13 cellular contexts compared by ENCODE assay signal in genomic region chr21:41928621-41929220, GRCh38. TPM values are rescaled to one million over a fixed set of nuclear protein-coding genes. Genes with fewer than 3 reads are reported as not detected.
DNase-seq lines count a peak whose midpoint lies in the region; ATAC-seq and TF ChIP-seq lines count a peak whose summit lies in the region.
"Had no signal": no experiment of that assay in that cellular context is flagged by ENCODE, and none has a peak within 500 bp of the region (broad histone marks: within the 10 kb centered on the region; RNA-seq: fewer than 3 reads in every experiment).

No MANE protein-coding gene starts in this region.

- H3K27me3 ChIP-seq in right cardiac atrium (ENCODE audit: control insufficient read depth, insufficient read depth), result no peaks in the 10 kb centered on the region
- no peaks in the 10 kb centered on the region for H3K27me3 ChIP-seq in right atrium auricular region
- H3K27me3 ChIP-seq in vagina, result no peaks in the 10 kb centered on the region
- H3K27me3 ChIP-seq: dorsolateral prefrontal cortex had no signal

- DNase-seq in right cardiac atrium (no peak), right atrium auricular region (ENCODE audit: low spot score) (no peak), chondrocyte (ENCODE audit: low spot score) (peak; percentile 14), vagina (ENCODE audit: extremely low spot score in 2 of 2) (no peak), AG08396 (ENCODE audit: low spot score) (no peak)
- DNase-seq: COR-L47, left cardiac atrium, NCI-H2171 had no signal

- no peak for ATAC-seq in right cardiac atrium
- ATAC-seq in HG03558 (IDR thresholded peaks at IDR 0.05; ENCODE audit: extremely low read depth, unreplicated experiment), result peak; percentile 39
- ATAC-seq in HG02970 (IDR thresholded peaks at IDR 0.05; ENCODE audit: low FRiP score, unreplicated experiment), result no peak
- ATAC-seq in HG03039 (IDR thresholded peaks at IDR 0.05; ENCODE audit: unreplicated experiment), result no peak
- ATAC-seq: HCT116, left cardiac atrium had no signal

- no peaks in the 10 kb centered on the region for H3K9me3 Mint-ChIP-seq in chondrocyte (ENCODE audit: low read depth)

- H3K4me1 Mint-ChIP-seq in chondrocyte (ENCODE audit: low read depth), result peaks cover 57% of the 10 kb centered on the region

- H3K4me1 ChIP-seq in right cardiac atrium (ENCODE audit: control insufficient read depth, insufficient read depth, low read length) (peaks cover 2% of the 10 kb centered on the region), right atrium auricular region (peaks cover 0 to 53% of the 10 kb centered on the region in 2 donors), vagina (peaks cover 57% of the 10 kb centered on the region)

- H3K4me3 ChIP-seq in right cardiac atrium (ENCODE audit: low read length) (no peak overlapping the region), right atrium auricular region (no peak overlapping the region), vagina (no peak overlapping the region)
- H3K4me3 ChIP-seq: dorsolateral prefrontal cortex had no signal

- H3K27ac ChIP-seq in right cardiac atrium (ENCODE audit: low read length), result peak overlapping the region; percentile 19
- H3K27ac ChIP-seq in right atrium auricular region, result peak overlapping the region in 1 of 2 donors; percentile 78
- peak overlapping the region; percentile 62 for H3K27ac ChIP-seq in vagina

- H3K27me3 Mint-ChIP-seq in chondrocyte (ENCODE audit: low read depth), result no peaks in the 10 kb centered on the region

- no peaks in the 10 kb centered on the region for H3K9me3 ChIP-seq in right cardiac atrium (ENCODE audit: control insufficient read depth, low read length)
- H3K9me3 ChIP-seq in right atrium auricular region, result no peaks in the 10 kb centered on the region
- no peaks in the 10 kb centered on the region for H3K9me3 ChIP-seq in vagina

- no peaks in the 10 kb centered on the region for H3K36me3 ChIP-seq in right atrium auricular region
- H3K36me3 ChIP-seq in vagina, result no peaks in the 10 kb centered on the region

- H3K4me3 Mint-ChIP-seq in chondrocyte (ENCODE audit: unreplicated experiment), result no peak overlapping the region

- WGBS in right cardiac atrium, result 66% methylated on average over 10 of the region's 10 CpGs

- H3K36me3 Mint-ChIP-seq in chondrocyte (ENCODE audit: low read depth), result no peaks in the 10 kb centered on the region

- TF ChIP-seq POLR2A in vagina (IDR thresholded peaks at IDR 0.05), result no peak

- H3K27ac Mint-ChIP-seq in chondrocyte (ENCODE audit: unreplicated experiment), result no peak overlapping the region

- intact Hi-C loops in right cardiac atrium (cut with DNase I), result no loop called here
- intact Hi-C loops in vagina (cut with DNase I), result no loop called here

- TF ChIP-seq CTCF in right atrium auricular region (IDR thresholded peaks at IDR 0.05) (no peak), chondrocyte (IDR thresholded peaks at IDR 0.05) (no peak), vagina (IDR thresholded peaks at IDR 0.05) (no peak)

RNA-seq across cellular contexts. Expression of gene C2CD2, which starts 25.1 kb away (rescaled TPM):
- total RNA-seq in right cardiac atrium, result 10 to 100 TPM in 1 of 4 donors, 1 to 10 TPM in 3; 8.0 to 10.0 (median 8.4) TPM
- polyA plus RNA-seq in right cardiac atrium, result 6.2 TPM
- 1 to 10 TPM; 8.6 to 9.1 TPM for total RNA-seq in right atrium auricular region
- 8.9 to 18.2 TPM (median 18.1 TPM) in 3 replicates for total RNA-seq in chondrocyte
- 36.1 TPM for total RNA-seq in vagina

RNA-seq across cellular contexts. Expression of gene PRDM15, which starts 49.6 kb away (rescaled TPM):
- total RNA-seq in right cardiac atrium (1 to 10 TPM; 3.1 to 6.0 (median 4.0) TPM), right atrium auricular region (1 to 10 TPM; 2.6 to 4.2 TPM), chondrocyte (4.9 to 9.2 TPM (median 7.8 TPM) in 3 replicates), vagina (31.2 TPM)
- polyA plus RNA-seq in right cardiac atrium, result 2.1 TPM
